In genomic region chr11:5967708-5968107, GRCh38 we compare ENCODE assay signal across 1 cellular context.
TF ChIP-seq lines count a peak whose summit lies in the region.

No MANE protein-coding gene starts in this region.

TF ChIP-seq in HepG2, 621 proteins besides CTCF, POLR2A, EP300 and RAD21:
- TF ChIP-seq ATF7 (IDR thresholded peaks at IDR 0.05) = peak; percentile 72
- TF ChIP-seq ATF7 (CRISPR knock-in tag; IDR thresholded peaks at IDR 0.05) = no peak
- TF ChIP-seq SKI (IDR thresholded peaks at IDR 0.05; ENCODE audit: partially characterized antibody) = no peak
- no peak for TF ChIP-seq ZNF205 (CRISPR knock-in tag; IDR thresholded peaks at IDR 0.05)
- TF ChIP-seq NFIC (IDR thresholded peaks at IDR 0.05; ENCODE audit: low read length) = no peak
- TF ChIP-seq CREB1 (IDR thresholded peaks at IDR 0.05) = peak; percentile 50; the same call in 1 of the 2 replicates
- TF ChIP-seq CREB1 (CRISPR knock-in tag; IDR thresholded peaks at IDR 0.05) = no peak
- no peak for TF ChIP-seq ZNF280D (CRISPR knock-in tag; IDR thresholded peaks at IDR 0.05)
- no peak for TF ChIP-seq NAIF1 (CRISPR knock-in tag; IDR thresholded peaks at IDR 0.05; ENCODE audit: borderline replicate concordance)
- no peak for TF ChIP-seq ATAD3A (CRISPR knock-in tag; IDR thresholded peaks at IDR 0.05)
- TF ChIP-seq SMARCE1 (IDR thresholded peaks at IDR 0.05; ENCODE audit: borderline replicate concordance) = no peak
- TF ChIP-seq E2F5 (CRISPR knock-in tag; conservative IDR thresholded peaks at IDR 0.05) = no peak
- TF ChIP-seq ZMAT3 (CRISPR knock-in tag; conservative IDR thresholded peaks at IDR 0.05) = no peak
